ENCODE assay signal across 8 cellular contexts in the genomic region with DNA sequence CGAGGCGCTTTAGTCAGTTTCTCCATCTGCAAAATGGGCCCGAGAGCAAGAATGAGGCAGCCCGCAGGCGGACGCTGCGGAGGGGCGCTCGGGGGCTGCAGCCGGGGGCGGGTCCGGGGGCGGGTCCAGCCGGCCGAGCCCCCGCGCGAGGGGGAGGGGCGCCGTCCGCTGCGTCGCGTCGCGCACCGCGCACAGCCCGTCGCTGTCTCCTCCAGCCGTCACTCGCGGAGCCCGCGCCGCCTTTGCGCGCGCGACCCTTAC. TPM values are rescaled to one million over a fixed set of nuclear protein-coding genes. Genes with fewer than 3 reads are reported as not detected.
DNase-seq lines count a peak whose midpoint lies in the region; ATAC-seq and TF ChIP-seq lines count a peak whose summit lies in the region.

No MANE protein-coding gene starts in this region.

- CTCF ChIA-PET in mammary epithelial cell (lab: Charles Lee; ENCODE audit: low non-redundant PET) = no interaction called here

- no peaks in the 10 kb centered on the region for H3K79me2 ChIP-seq in mammary epithelial cell (ENCODE audit: insufficient read depth, low read length)

- H3K4me2 ChIP-seq in mammary epithelial cell (ENCODE audit: insufficient read depth, low read depth, low read length) = peak overlapping the region; percentile 88

- dilution Hi-C loops in mammary epithelial cell (cut with HindIII; ENCODE audit: low sequenced_read_pairs) = no loop called here

- TF ChIP-seq CTCF in mammary epithelial cell (conservative IDR thresholded peaks at IDR 0.05 in 1 of 2, IDR thresholded peaks at IDR 0.05 in 1 of 2; ENCODE audit: extremely low read depth in 1 of 2, insufficient read depth in 1 of 2, low read depth in 1 of 2, low read length in 2 of 2) (no peak), lung (IDR thresholded peaks at IDR 0.05; ENCODE audit: control extremely low read depth, extremely low read depth) (no peak), upper lobe of left lung (IDR thresholded peaks at IDR 0.05) (no peak)

- peak overlapping the region; percentile 40 for H3K9ac ChIP-seq in mammary epithelial cell (ENCODE audit: insufficient read depth, low read length)

- no peaks in the 10 kb centered on the region for H4K20me1 ChIP-seq in mammary epithelial cell (ENCODE audit: insufficient read depth, low read length)

- H3K27ac ChIP-seq in mammary epithelial cell (ENCODE audit: insufficient read depth, low read depth, low read length) (no peak overlapping the region), lung (ENCODE audit: low read depth in 1 of 2, low read length in 1 of 2) (peak overlapping the region; percentile 73 to 89), upper lobe of left lung (peak overlapping the region; percentile 8 to 76 (median 71))

- no peak for TF ChIP-seq POLR2A in upper lobe of left lung (IDR thresholded peaks at IDR 0.05)

- intact Hi-C loops in mammary epithelial cell (cut with micrococcal nuclease) = loop anchor here (1.0 to 5.0 kb wide), 6 partner anchors 12 to 116 kb away; a partner anchor contains a TSS

- DNase-seq in NCI-H2171 (lab: John Stamatoyannopoulos, UW) = peak; percentile 70
- DNase-seq in NCI-H2171 treated with DMSO at 0.1 percent for 48 hours (lab: John Stamatoyannopoulos, UW) = no peak
- DNase-seq in HuH-7 (ENCODE audit: low spot score) = peak; percentile 98
- DNase-seq in mammary epithelial cell = no peak
- no peak for DNase-seq in lung (ENCODE audit: low spot score)
- peak in 1 of 2 donors; percentile 94 for DNase-seq in upper lobe of left lung
- DNase-seq in anterior cingulate cortex (lab: John Stamatoyannopoulos, UW) = no peak

- no TSS peak for BruUV-seq in mammary epithelial cell (replicated peaks; lab: Mats Ljungman, UMichigan)

- H3K27me3 ChIP-seq in mammary epithelial cell (ENCODE audit: insufficient read depth, low read length) = no peaks in the 10 kb centered on the region
- no peaks in the 10 kb centered on the region for H3K27me3 ChIP-seq in lung (ENCODE audit: control insufficient read depth, insufficient read depth)
- H3K27me3 ChIP-seq in upper lobe of left lung = no peaks in the 10 kb centered on the region

- H3K4me3 ChIP-seq in mammary epithelial cell (replicated peaks in 1 of 3; ENCODE audit: insufficient read depth in 1 of 3, low read depth in 2 of 3, low read length in 3 of 3) (peak overlapping the region; percentile 59 to 84 (median 68)), lung (peak overlapping the region; percentile 75), upper lobe of left lung (peak overlapping the region; percentile 56 to 94 (median 76))

- WGBS in mammary epithelial cell (ENCODE audit: low coverage, missing lambda C conversion rate) = 9% methylated on average over 4 of the region's 40 CpGs
- WGBS in lung, 2 donors = 1 to 6% methylated on average over 10 to 40 of the region's 40 CpGs
- 0 to 5% methylated on average over 2 to 3 of the region's 40 CpGs for WGBS in upper lobe of left lung, 2 donors

- ATAC-seq in lung (ENCODE audit: insufficient read depth, low FRiP score) (peak; percentile 29), upper lobe of left lung (ENCODE audit: low FRiP score in 2 of 2) (peak in 1 of 2 donors; percentile 66), HG02981 (IDR thresholded peaks at IDR 0.05; ENCODE audit: unreplicated experiment) (no peak)

- H3K4me1 ChIP-seq in mammary epithelial cell (ENCODE audit: insufficient read depth, low read length) (peaks cover 24% of the 10 kb centered on the region), lung (ENCODE audit: control insufficient read depth in 2 of 2, insufficient read depth in 2 of 2, low read length in 2 of 2) (peaks cover 5 to 6% of the 10 kb centered on the region in 2 donors), upper lobe of left lung (peaks cover 11 to 23% (median 12%) of the 10 kb centered on the region in 4 donors)

- TF ChIP-seq EP300 in upper lobe of left lung (IDR thresholded peaks at IDR 0.05) = no peak

- no peaks in the 10 kb centered on the region for H3K9me3 ChIP-seq in mammary epithelial cell (replicated peaks; ENCODE audit: insufficient read depth, low read length)
- H3K9me3 ChIP-seq in lung (ENCODE audit: control insufficient read depth in 2 of 2, insufficient read depth in 1 of 2, low read length in 1 of 2) = no peaks in the 10 kb centered on the region
- no peaks in the 10 kb centered on the region for H3K9me3 ChIP-seq in upper lobe of left lung

- in situ Hi-C loops in mammary epithelial cell (cut with MboI; ENCODE audit: low sequenced_read_pairs in 2 of 2) = no loop called here

- peak overlapping the region; percentile 90 for H2AFZ ChIP-seq in mammary epithelial cell (ENCODE audit: low read depth, low read length)

- no peaks in the 10 kb centered on the region for H3K36me3 ChIP-seq in mammary epithelial cell (ENCODE audit: insufficient read depth, low read length)
- H3K36me3 ChIP-seq in lung (ENCODE audit: control insufficient read depth in 2 of 2, insufficient read depth in 2 of 2, low read length in 2 of 2) = no peaks in the 10 kb centered on the region
- H3K36me3 ChIP-seq in upper lobe of left lung = no peaks in the 10 kb centered on the region

RNA-seq across cellular contexts. Expression of a gene that starts 0.3 kb away (rescaled TPM):
- total RNA-seq in mammary epithelial cell = 10 to 100 TPM; 52.0 to 67.0 TPM
- 37.1 TPM for polyA plus RNA-seq in mammary epithelial cell
- 89.7 TPM for polyA minus RNA-seq in mammary epithelial cell
- total RNA-seq in lung = 10 to 100 TPM in 1 of 2 donors, 1 to 10 TPM in 1; 5.5 to 32.5 TPM
- polyA plus RNA-seq in lung = 10 to 100 TPM; 10.3 to 13.6 TPM
- 10 to 100 TPM in 4 of 6 donors, 1 to 10 TPM in 2; 5.0 to 49.9 (median 20.9) TPM for total RNA-seq in upper lobe of left lung

RNA-seq across cellular contexts. Expression of a gene that starts 17.2 kb away (rescaled TPM):
- total RNA-seq in mammary epithelial cell (not detected), lung (not detected), upper lobe of left lung (not detected)
- polyA plus RNA-seq in mammary epithelial cell (not detected), lung (not detected)
- polyA minus RNA-seq in mammary epithelial cell = not detected

Comparison
In these comparisons a context has a peak if more than half of its experiments do, and no peak if none do; other contexts are left out.
1. DNase-seq: peak in NCI-H2171 (single experiment) and HuH-7 (single experiment); none in NCI-H2171 treated with DMSO at 0.1 percent for 48 hours (single experiment), mammary epithelial cell (single experiment), lung (single experiment) and anterior cingulate cortex (0 of 58).
2. Peak in every context shown above with its lines, with median percentiles within 50 percentile points of each other: H3K4me3 ChIP-seq.